ENCODE assay signal across 15 cellular contexts in genomic region chr14:90091393-90091792, GRCh38. TPM values are rescaled to one million over a fixed set of nuclear protein-coding genes. Genes with fewer than 3 reads are reported as not detected.
DNase-seq lines count a peak whose midpoint lies in the region.
"Had no signal": no experiment of that assay in that cellular context is flagged by ENCODE, and none has a peak within 500 bp of the region (broad histone marks: within the 10 kb centered on the region; RNA-seq: fewer than 3 reads in every experiment).

No MANE protein-coding gene starts in this region.

- H3K4me3 Mint-ChIP-seq in activated naive CD8-positive, alpha-beta T cell treated with anti-CD3 and anti-CD28 coated beads for 36 hours: no peak overlapping the region
- H3K4me3 Mint-ChIP-seq: CD4-positive, alpha-beta T cell; effector memory CD8-positive, alpha-beta T cell; neural progenitor cell had no signal

- H3K27me3 Mint-ChIP-seq in activated naive CD8-positive, alpha-beta T cell treated with anti-CD3 and anti-CD28 coated beads for 36 hours: peaks cover 39% of the 10 kb centered on the region

- no peak overlapping the region for H3K27ac Mint-ChIP-seq in activated naive CD8-positive, alpha-beta T cell treated with anti-CD3 and anti-CD28 coated beads for 36 hours
- H3K27ac Mint-ChIP-seq: CD4-positive, alpha-beta T cell; effector memory CD8-positive, alpha-beta T cell; neural progenitor cell had no signal

- H3K9me3 Mint-ChIP-seq in activated naive CD8-positive, alpha-beta T cell treated with anti-CD3 and anti-CD28 coated beads for 36 hours: peaks cover 2% of the 10 kb centered on the region
- H3K9me3 Mint-ChIP-seq: CD4-positive, alpha-beta T cell; effector memory CD8-positive, alpha-beta T cell had no signal

- intact Hi-C loops in posterior vena cava (cut with DNase I): no loop called here

- peaks cover 4% of the 10 kb centered on the region for H3K4me1 Mint-ChIP-seq in activated naive CD8-positive, alpha-beta T cell treated with anti-CD3 and anti-CD28 coated beads for 36 hours

- DNase-seq in DMS79 (lab: John Stamatoyannopoulos, UW): peak; percentile 54
- peak; percentile 97 for DNase-seq in NCI-H1694 (lab: John Stamatoyannopoulos, UW)
- peak; percentile 5 for DNase-seq in cerebellum (ENCODE audit: low spot score)
- DNase-seq in lung microvascular endothelial cell (ENCODE audit: low read depth in 2 of 2): peak; percentile 30 to 34
- DNase-seq in caudate nucleus (lab: John Stamatoyannopoulos, UW): no peak
- no peak for DNase-seq in posterior vena cava (ENCODE audit: low spot score)
- no peak for DNase-seq in hypothalamus (lab: John Stamatoyannopoulos, UW)
- no peak for DNase-seq in activated naive CD8-positive, alpha-beta T cell treated with anti-CD3 and anti-CD28 coated beads for 36 hours
- DNase-seq: CD4-positive, alpha-beta T cell; effector memory CD8-positive, alpha-beta T cell; MM.1S; stimulated activated CD4-positive, alpha-beta T cell treated with anti-CD3 and anti-CD28 coated beads, Interleukin-4, amount 100 ng/mL, for 24 hours; substantia nigra; T-helper 2 cell had no signal

- no peaks in the 10 kb centered on the region for H3K36me3 Mint-ChIP-seq in activated naive CD8-positive, alpha-beta T cell treated with anti-CD3 and anti-CD28 coated beads for 36 hours

- no peak overlapping the region for H3K27ac ChIP-seq in caudate nucleus (ENCODE audit: low read depth, low read length)
- H3K27ac ChIP-seq: neural progenitor cell had no signal

RNA-seq across cellular contexts. Expression of gene KCNK13, which starts 29.6 kb away (rescaled TPM):
- total RNA-seq in cerebellum: 0.82 TPM
- total RNA-seq in lung microvascular endothelial cell: not detected in 2 replicates
- 1 to 10 TPM in 1 of 2 donors, under 1 TPM in 1; 0.56 to 1.1 TPM for total RNA-seq in posterior vena cava
- total RNA-seq in activated naive CD8-positive, alpha-beta T cell treated with anti-CD3 and anti-CD28 coated beads for 36 hours: not detected
- total RNA-seq: CD4-positive, alpha-beta T cell had no signal

Comparison
In these comparisons a context has a peak if more than half of its experiments do, and no peak if none do; other contexts are left out.
1. DNase-seq: peak in DMS79 (single experiment), NCI-H1694 (single experiment), cerebellum (single experiment) and lung microvascular endothelial cell (2 of 2); none in caudate nucleus (0 of 61), posterior vena cava (single experiment), hypothalamus (0 of 51) and activated naive CD8-positive, alpha-beta T cell treated with anti-CD3 and anti-CD28 coated beads for 36 hours (single experiment).